28 cellular contexts compared by ENCODE assay signal in the genomic region with DNA sequence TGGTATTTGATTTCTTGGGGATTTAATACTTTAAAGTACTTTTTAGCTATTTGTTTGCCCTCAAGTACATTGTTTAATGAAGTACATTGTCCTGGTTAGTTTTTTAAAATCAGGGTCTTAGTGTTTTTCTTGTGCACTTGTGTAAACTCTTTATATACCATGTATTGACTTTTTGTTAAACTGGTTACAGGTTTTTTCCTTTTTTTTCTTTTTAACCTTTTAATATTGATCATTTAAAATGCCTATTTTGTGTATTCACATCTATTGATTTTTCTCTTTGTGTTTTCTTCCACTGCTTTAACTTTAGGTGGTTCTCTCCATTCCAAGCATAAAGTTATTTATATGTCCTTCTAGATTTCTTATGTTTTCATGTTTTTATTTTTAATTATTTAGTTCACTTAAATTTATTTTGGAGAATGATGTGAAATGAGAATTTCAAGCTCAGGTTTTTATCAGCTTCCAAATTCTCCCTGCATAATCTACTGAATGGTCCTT.
"Had no signal": no experiment of that assay in that cellular context is flagged by ENCODE, and none has a peak within 500 bp of the region (broad histone marks: within the 10 kb centered on the region; RNA-seq: fewer than 3 reads in every experiment).

No MANE protein-coding gene starts in this region.

- H3K4me3 Mint-ChIP-seq: stimulated activated effector memory CD8-positive, alpha-beta T cell treated with anti-CD3 and anti-CD28 coated beads, Interleukin-12 subunit alpha, Interleukin-12 subunit beta, amount 100 ng/mL, for 72 hours; stimulated activated memory B cell treated with anti-CD40 and anti-IgM and Interleukin-4, amounts not matched to agents 10 μg/mL and 1 μg/mL and 100 μg/mL, for 72 hours; stimulated activated naive B cell treated with anti-CD40 and anti-IgM and Interleukin-4, amounts not matched to agents 10 μg/mL and 1 μg/mL and 100 μg/mL, for 72 hours; stimulated activated naive CD8-positive, alpha-beta T cell treated with anti-CD3 and anti-CD28 coated beads, Interleukin-15, amount 100 ng/mL, for 72 hours; stimulated activated naive CD8-positive, alpha-beta T cell treated with anti-CD3 and anti-CD28 coated beads, Interleukin-15, Interleukin-2, amounts not matched to agents 100 ng/mL and 50 ng/mL, for 24 hours; type B pancreatic cell had no signal

- H3K4me1 ChIP-seq: stomach, suprapubic skin, testis, tibial artery, tibial nerve, transverse colon, upper lobe of left lung, upper lobe of right lung, uterus, vagina had no signal

- FAIRE-seq: urothelium cell line had no signal

- H3K27me3 ChIP-seq: stomach, testis, thyroid gland, tibial artery, tibial nerve, transverse colon, upper lobe of left lung, upper lobe of right lung, uterus, vagina had no signal

- H3K4me1 Mint-ChIP-seq: stimulated activated effector memory CD8-positive, alpha-beta T cell treated with anti-CD3 and anti-CD28 coated beads, Interleukin-12 subunit alpha, Interleukin-12 subunit beta, amount 100 ng/mL, for 72 hours; stimulated activated memory B cell treated with anti-CD40 and anti-IgM and Interleukin-4, amounts not matched to agents 10 μg/mL and 1 μg/mL and 100 μg/mL, for 72 hours; stimulated activated naive B cell treated with anti-CD40 and anti-IgM and Interleukin-4, amounts not matched to agents 10 μg/mL and 1 μg/mL and 100 μg/mL, for 72 hours; stimulated activated naive CD8-positive, alpha-beta T cell treated with anti-CD3 and anti-CD28 coated beads, Interleukin-15, amount 100 ng/mL, for 72 hours had no signal

- H3K9me3 Mint-ChIP-seq: stimulated activated naive CD8-positive, alpha-beta T cell treated with anti-CD3 and anti-CD28 coated beads, Interleukin-15, Interleukin-2, amounts not matched to agents 100 ng/mL and 50 ng/mL, for 24 hours had no signal

- H3K9me3 ChIP-seq: stomach, suprapubic skin, testis, thoracic aorta, thyroid gland, tibial artery, tibial nerve, transverse colon, upper lobe of left lung, upper lobe of right lung, uterus, vagina had no signal

- H3K27ac Mint-ChIP-seq: stimulated activated effector memory CD8-positive, alpha-beta T cell treated with anti-CD3 and anti-CD28 coated beads, Interleukin-12 subunit alpha, Interleukin-12 subunit beta, amount 100 ng/mL, for 72 hours; stimulated activated memory B cell treated with anti-CD40 and anti-IgM and Interleukin-4, amounts not matched to agents 10 μg/mL and 1 μg/mL and 100 μg/mL, for 72 hours; stimulated activated naive B cell treated with anti-CD40 and anti-IgM and Interleukin-4, amounts not matched to agents 10 μg/mL and 1 μg/mL and 100 μg/mL, for 72 hours; stimulated activated naive CD8-positive, alpha-beta T cell treated with anti-CD3 and anti-CD28 coated beads, Interleukin-15, amount 100 ng/mL, for 72 hours; stimulated activated naive CD8-positive, alpha-beta T cell treated with anti-CD3 and anti-CD28 coated beads, Interleukin-15, Interleukin-2, amounts not matched to agents 100 ng/mL and 50 ng/mL, for 24 hours; type B pancreatic cell had no signal

- H3K36me3 ChIP-seq: stomach, suprapubic skin, thoracic aorta, thyroid gland, tibial artery, tibial nerve, transverse colon, upper lobe of left lung, upper lobe of right lung, uterus, vagina had no signal

- DNase-seq: stimulated activated CD4-positive, alpha-beta T cell treated with anti-CD3 and anti-CD28 coated beads, Interleukin-2, amount 100 ng/mL, for 48 hours; stimulated activated CD4-positive, alpha-beta T cell treated with anti-CD3 and anti-CD28 coated beads, Interleukin-4, amount 100 ng/mL, for 1 hour; stimulated activated CD4-positive, alpha-beta T cell treated with anti-CD3 and anti-CD28 coated beads, Interleukin-4, amount 100 ng/mL, for 24 hours; stimulated activated CD4-positive, alpha-beta T cell treated with anti-CD3 and anti-CD28 coated beads, Interleukin-4, amount 100 ng/mL, for 4 hours; stimulated activated CD8-positive, alpha-beta memory T cell treated with anti-CD3 and anti-CD28 coated beads, Interleukin-4, amount 100 ng/mL, for 48 hours; stimulated activated naive B cell treated with anti-CD40 and anti-IgM and Interleukin-4, amounts not matched to agents 10 μg/mL and 1 μg/mL and 100 μg/mL, for 72 hours; stimulated activated naive CD4-positive, alpha-beta T cell; stimulated activated naive CD4-positive, alpha-beta T cell treated with Interleukin-2 at 50 U/mL for 16 hours; stimulated activated naive CD8-positive, alpha-beta T cell treated with anti-CD3 and anti-CD28 coated beads, Interleukin-15, amount 100 ng/mL, for 72 hours; stimulated activated naive CD8-positive, alpha-beta T cell treated with anti-CD3 and anti-CD28 coated beads, Interleukin-15, Interleukin-2, amounts not matched to agents 100 U/mL and 50 U/mL, for 24 hours; stomach; substantia nigra; testis; thyroid gland; tibial artery; transverse colon; upper lobe of left lung; upper lobe of right lung; uterus had no signal

- ATAC-seq: stimulated activated effector memory CD8-positive, alpha-beta T cell treated with anti-CD3 and anti-CD28 coated beads, Interleukin-12 subunit alpha, Interleukin-12 subunit beta, amount 100 ng/mL, for 72 hours; stimulated activated memory B cell treated with anti-CD40 and anti-IgM and Interleukin-4, amounts not matched to agents 10 μg/mL and 1 μg/mL and 100 μg/mL, for 72 hours; stimulated activated naive B cell treated with anti-CD40 and anti-IgM and Interleukin-4, amounts not matched to agents 10 μg/mL and 1 μg/mL and 100 μg/mL, for 72 hours; stimulated activated naive CD8-positive, alpha-beta T cell treated with anti-CD3 and anti-CD28 coated beads, Interleukin-15, amount 100 ng/mL, for 72 hours; stimulated activated naive CD8-positive, alpha-beta T cell treated with anti-CD3 and anti-CD28 coated beads, Interleukin-15, Interleukin-2, amounts not matched to agents 100 U/mL and 50 U/mL, for 24 hours; upper lobe of right lung had no signal

- H3K27ac ChIP-seq: stomach, suprapubic skin, testis, thoracic aorta, thyroid gland, tibial artery, tibial nerve, transverse colon, upper lobe of left lung, upper lobe of right lung, uterus, vagina had no signal

- H3K4me3 ChIP-seq: stomach, suprapubic skin, testis, thoracic aorta, thyroid gland, tibial artery, tibial nerve, transverse colon, upper lobe of left lung, upper lobe of right lung, uterus, vagina had no signal

- H3K27me3 Mint-ChIP-seq: type B pancreatic cell had no signal

- H3K36me3 Mint-ChIP-seq: stimulated activated effector memory CD8-positive, alpha-beta T cell treated with anti-CD3 and anti-CD28 coated beads, Interleukin-12 subunit alpha, Interleukin-12 subunit beta, amount 100 ng/mL, for 72 hours; stimulated activated memory B cell treated with anti-CD40 and anti-IgM and Interleukin-4, amounts not matched to agents 10 μg/mL and 1 μg/mL and 100 μg/mL, for 72 hours; stimulated activated naive B cell treated with anti-CD40 and anti-IgM and Interleukin-4, amounts not matched to agents 10 μg/mL and 1 μg/mL and 100 μg/mL, for 72 hours; type B pancreatic cell had no signal
